12 cellular contexts compared by ENCODE assay signal in genomic region chr4:122855491-122855890, GRCh38. TPM values are rescaled to one million over a fixed set of nuclear protein-coding genes. Genes with fewer than 3 reads are reported as not detected.
A peak's percentile ranks its signal among the peaks of the same experiment; 100 is the strongest.
DNase-seq lines count a peak whose midpoint lies in the region; ATAC-seq and TF ChIP-seq lines count a peak whose summit lies in the region.
"Had no signal": no experiment of that assay in that cellular context is flagged by ENCODE, and none has a peak within 500 bp of the region (broad histone marks: within the 10 kb centered on the region; RNA-seq: fewer than 3 reads in every experiment).

No MANE protein-coding gene starts in this region.

- dilution Hi-C loops in mammary epithelial cell (cut with HindIII; ENCODE audit: low sequenced_read_pairs): no loop called here

- TF ChIP-seq EP300 in transverse colon (IDR thresholded peaks at IDR 0.05; ENCODE audit: low read depth): no peak
- no peak for TF ChIP-seq EP300 in upper lobe of left lung (IDR thresholded peaks at IDR 0.05)

- H4K20me1 ChIP-seq in mammary epithelial cell (ENCODE audit: insufficient read depth, low read length): no peaks in the 10 kb centered on the region

- H3K9ac ChIP-seq in mammary epithelial cell (ENCODE audit: insufficient read depth, low read length): no peak overlapping the region
- H3K9ac ChIP-seq in muscle layer of colon (ENCODE audit: low read length): no peak overlapping the region

- H3K9me3 ChIP-seq in mammary epithelial cell (replicated peaks; ENCODE audit: insufficient read depth, low read length) (no peaks in the 10 kb centered on the region), muscle layer of colon (ENCODE audit: low read length) (no peaks in the 10 kb centered on the region), transverse colon (no peaks in the 10 kb centered on the region), upper lobe of left lung (no peaks in the 10 kb centered on the region)

- no peak for TF ChIP-seq POLR2A in transverse colon (IDR thresholded peaks at IDR 0.05)
- no peak for TF ChIP-seq POLR2A in upper lobe of left lung (IDR thresholded peaks at IDR 0.05)

- H2AFZ ChIP-seq in mammary epithelial cell (ENCODE audit: low read depth, low read length): peak overlapping the region; percentile 97

- H3K4me1 ChIP-seq in mammary epithelial cell (ENCODE audit: insufficient read depth, low read length) (peaks cover 14% of the 10 kb centered on the region), muscle layer of colon (ENCODE audit: insufficient read depth, low read length) (peaks cover 69% of the 10 kb centered on the region), transverse colon (peaks cover 0 to 24% (median 4%) of the 10 kb centered on the region in 4 donors), upper lobe of left lung (no peaks in the 10 kb centered on the region)

- ATAC-seq in upper lobe of left lung (ENCODE audit: low FRiP score in 2 of 2): no peak
- ATAC-seq in HG03045 (IDR thresholded peaks at IDR 0.05; ENCODE audit: unreplicated experiment): no peak
- ATAC-seq: SK-N-SH treated with all-trans-retinoic acid at 6 μM for 48 hours had no signal

- H3K36me3 ChIP-seq in mammary epithelial cell (ENCODE audit: insufficient read depth, low read length) (no peaks in the 10 kb centered on the region), muscle layer of colon (ENCODE audit: insufficient read depth, low read length) (no peaks in the 10 kb centered on the region), transverse colon (no peaks in the 10 kb centered on the region), upper lobe of left lung (no peaks in the 10 kb centered on the region)

- H3K27me3 ChIP-seq in mammary epithelial cell (ENCODE audit: insufficient read depth, low read length) (no peaks in the 10 kb centered on the region), muscle layer of colon (ENCODE audit: control insufficient read depth in 1 of 2, insufficient read depth in 2 of 2, low read length in 2 of 2) (no peaks in the 10 kb centered on the region), transverse colon (no peaks in the 10 kb centered on the region), upper lobe of left lung (no peaks in the 10 kb centered on the region)

- no peak overlapping the region for H3K4me3 ChIP-seq in mammary epithelial cell (replicated peaks in 1 of 3; ENCODE audit: insufficient read depth in 1 of 3, low read depth in 2 of 3, low read length in 3 of 3)
- no peak overlapping the region for H3K4me3 ChIP-seq in muscle layer of colon (ENCODE audit: low read depth in 1 of 2, low read length in 2 of 2)
- no peak overlapping the region for H3K4me3 ChIP-seq in transverse colon
- no peak overlapping the region for H3K4me3 ChIP-seq in upper lobe of left lung

- TF ChIP-seq CTCF in mammary epithelial cell (conservative IDR thresholded peaks at IDR 0.05 in 1 of 2, IDR thresholded peaks at IDR 0.05 in 1 of 2; ENCODE audit: extremely low read depth in 1 of 2, insufficient read depth in 1 of 2, low read depth in 1 of 2, low read length in 2 of 2) (no peak), transverse colon (IDR thresholded peaks at IDR 0.05) (no peak), upper lobe of left lung (IDR thresholded peaks at IDR 0.05) (no peak)

- peaks cover 29% of the 10 kb centered on the region for H3K79me2 ChIP-seq in mammary epithelial cell (ENCODE audit: insufficient read depth, low read length)

- H3K4me2 ChIP-seq in mammary epithelial cell (ENCODE audit: insufficient read depth, low read depth, low read length): peak overlapping the region; percentile 81

- in situ Hi-C loops in mammary epithelial cell (cut with MboI; ENCODE audit: low sequenced_read_pairs in 2 of 2) (no loop called here), transverse colon (cut with MboI; ENCODE audit: low pct_ligation_motif_present in 1 of 4, low pct_unique_long_range_greater_than_20kb in 1 of 4, low sequenced_read_pairs in 3 of 4) (no loop called here)

- DNase-seq in MV-4-11 (lab: John Stamatoyannopoulos, UW): peak; percentile 13
- no peak for DNase-seq in mammary epithelial cell
- no peak for DNase-seq in transverse colon
- DNase-seq in upper lobe of left lung: no peak
- no peak for DNase-seq in NCI-H1105 (lab: John Stamatoyannopoulos, UW)
- DNase-seq: activated CD8-positive, alpha-beta memory T cell treated with anti-CD3 and anti-CD28 coated beads for 24 hours; effector CD4-positive, alpha-beta T cell; mesendoderm; stimulated activated CD4-positive, alpha-beta T cell treated with anti-CD3 and anti-CD28 coated beads, Interleukin-12 subunit alpha, Interleukin-12 subunit beta, amount 100 ng/mL, for 4 hours had no signal

- CTCF ChIA-PET in mammary epithelial cell (lab: Charles Lee; ENCODE audit: low non-redundant PET): no interaction called here

- 100% methylated on average over 1 of the region's 1 CpG for WGBS in mammary epithelial cell (ENCODE audit: low coverage, missing lambda C conversion rate)
- 58 to 63% methylated on average over 1 of the region's 1 CpG for WGBS in transverse colon (ENCODE audit: low coverage in 1 of 2), 2 donors
- 40 to 44% methylated on average over 1 of the region's 1 CpG for WGBS in upper lobe of left lung, 2 donors

- intact Hi-C loops in mammary epithelial cell (cut with micrococcal nuclease): no loop called here
- intact Hi-C loops in transverse colon (cut with DNase I; ENCODE audit: low total_unique reads): no loop called here

- H3K27ac ChIP-seq in mammary epithelial cell (ENCODE audit: insufficient read depth, low read depth, low read length) (no peak overlapping the region), muscle layer of colon (ENCODE audit: low read depth, low read length) (peak overlapping the region; percentile 92), transverse colon (peak overlapping the region; percentile 56 to 81 (median 68)), upper lobe of left lung (peak overlapping the region in 1 of 4 donors; percentile 73)

- BruUV-seq in mammary epithelial cell (replicated peaks; lab: Mats Ljungman, UMichigan): no TSS peak

RNA-seq across cellular contexts. Expression of gene FGF2, which starts 28.9 kb away (rescaled TPM):
- total RNA-seq in mammary epithelial cell (10 to 100 TPM; 17.3 to 30.6 TPM), transverse colon (1 to 10 TPM; 1.9 to 8.6 (median 5.8) TPM), upper lobe of left lung (10 to 100 TPM in 2 of 6 donors, 1 to 10 TPM in 4; 1.2 to 15.7 (median 6.5) TPM)
- 3.7 TPM for polyA plus RNA-seq in mammary epithelial cell
- polyA minus RNA-seq in mammary epithelial cell: 7.7 TPM
